Comparison of ENCODE assay signal across 8 cellular contexts in the genomic region with DNA sequence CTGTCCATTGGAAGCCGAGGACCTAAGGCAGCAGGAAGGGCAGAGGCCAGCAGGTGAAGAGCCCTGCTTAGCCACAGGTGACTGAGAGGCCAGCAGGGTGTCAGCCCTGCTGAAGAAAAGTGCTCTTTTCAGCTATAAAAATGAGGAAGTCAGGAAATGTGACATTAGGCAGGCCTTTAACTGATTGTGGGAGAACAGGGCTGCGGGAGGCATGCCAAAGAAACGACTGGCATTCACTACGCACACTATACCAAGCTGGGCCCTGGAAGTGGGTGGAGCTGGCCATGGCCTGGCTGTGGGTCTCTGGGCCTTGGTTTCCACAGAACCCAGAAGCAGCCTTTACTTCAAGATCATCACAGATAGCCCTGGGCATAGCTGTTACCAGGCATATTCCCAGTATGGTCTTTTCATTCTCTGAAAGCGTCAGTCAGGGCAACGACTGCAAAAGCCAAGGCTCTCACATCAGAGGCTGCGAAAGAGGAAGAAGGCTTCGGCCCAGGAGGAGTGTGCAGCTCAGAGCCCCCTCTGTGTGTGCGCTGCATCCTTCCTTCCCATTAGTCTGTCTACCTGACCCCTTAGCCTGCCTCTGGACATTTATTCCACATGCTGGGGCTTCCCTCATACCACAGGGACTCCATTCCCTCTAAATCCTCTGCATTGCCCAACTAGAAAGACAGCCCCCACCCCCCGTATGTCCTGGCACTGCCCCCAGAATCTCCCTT. TPM values are rescaled to one million over a fixed set of nuclear protein-coding genes. Genes with fewer than 3 reads are reported as not detected.
DNase-seq lines count a peak whose midpoint lies in the region; ATAC-seq and TF ChIP-seq lines count a peak whose summit lies in the region.

No MANE protein-coding gene starts in this region.

- TF ChIP-seq CTCF in type B pancreatic cell (conservative IDR thresholded peaks at IDR 0.05), result no peak

- no peaks in the 10 kb centered on the region for H3K9me3 Mint-ChIP-seq in activated T-cell treated with anti-CD3 and anti-CD28 coated beads, Interleukin-2, amount 50 U/mL, for 4 hours
- no peaks in the 10 kb centered on the region for H3K9me3 Mint-ChIP-seq in activated T-helper 17 cell treated with anti-CD3 and anti-CD28 coated beads, Interleukin-2, amount 50 U/mL, for 72 hours
- peaks cover 4% of the 10 kb centered on the region for H3K9me3 Mint-ChIP-seq in type B pancreatic cell

- peaks cover 92% of the 10 kb centered on the region for H3K4me1 Mint-ChIP-seq in activated T-cell treated with anti-CD3 and anti-CD28 coated beads, Interleukin-2, amount 50 U/mL, for 4 hours (ENCODE audit: low read depth)
- peaks cover 57% of the 10 kb centered on the region for H3K4me1 Mint-ChIP-seq in activated T-helper 17 cell treated with anti-CD3 and anti-CD28 coated beads, Interleukin-2, amount 50 U/mL, for 72 hours
- H3K4me1 Mint-ChIP-seq in type B pancreatic cell (ENCODE audit: unreplicated experiment), result peaks cover 54% of the 10 kb centered on the region

- H3K27ac Mint-ChIP-seq in activated T-helper 17 cell treated with anti-CD3 and anti-CD28 coated beads, Interleukin-2, amount 50 U/mL, for 72 hours, result peak overlapping the region; percentile 88
- H3K27ac Mint-ChIP-seq in type B pancreatic cell, result peak overlapping the region; percentile 98

- no peak for ATAC-seq in activated T-cell treated with anti-CD3 and anti-CD28 coated beads, Interleukin-2, amount 50 U/mL, for 4 hours
- ATAC-seq in activated T-helper 17 cell treated with anti-CD3 and anti-CD28 coated beads, Interleukin-2, amount 50 U/mL, for 72 hours (replicated peaks), result no peak
- ATAC-seq in GM21723 (IDR thresholded peaks at IDR 0.05; ENCODE audit: unreplicated experiment), result no peak

- H3K27me3 Mint-ChIP-seq in activated T-cell treated with anti-CD3 and anti-CD28 coated beads, Interleukin-2, amount 50 U/mL, for 4 hours (ENCODE audit: low read depth), result no peaks in the 10 kb centered on the region
- no peaks in the 10 kb centered on the region for H3K27me3 Mint-ChIP-seq in activated T-helper 17 cell treated with anti-CD3 and anti-CD28 coated beads, Interleukin-2, amount 50 U/mL, for 72 hours
- peaks cover 5% of the 10 kb centered on the region for H3K27me3 Mint-ChIP-seq in type B pancreatic cell

- H3K27ac ChIP-seq in layer of hippocampus (ENCODE audit: low read depth, low read length), result peak overlapping the region; percentile 64

- no peaks in the 10 kb centered on the region for H3K27me3 ChIP-seq in layer of hippocampus (ENCODE audit: control insufficient read depth, insufficient read depth, low read length)

- no peak for DNase-seq in activated T-cell treated with anti-CD3 and anti-CD28 coated beads, Interleukin-2, amount 50 U/mL, for 4 hours
- DNase-seq in activated T-cell treated with anti-CD3 and anti-CD28 coated beads, Interleukin-2, amount 50 U/mL, for 1 hour, result no peak
- no peak for DNase-seq in type B pancreatic cell (ENCODE audit: extremely low spot score, unreplicated experiment)
- no peak for DNase-seq in stimulated activated CD4-positive, alpha-beta T cell treated with anti-CD3 and anti-CD28 coated beads, Interleukin-15, amount 100 ng/mL, for 24 hours
- DNase-seq in activated CD4-positive, alpha-beta T cell treated with anti-CD3 and anti-CD28 coated beads for 1 hour, result no peak

- peaks cover 33% of the 10 kb centered on the region for H3K36me3 Mint-ChIP-seq in activated T-cell treated with anti-CD3 and anti-CD28 coated beads, Interleukin-2, amount 50 U/mL, for 4 hours (ENCODE audit: insufficient read depth)
- H3K36me3 Mint-ChIP-seq in activated T-helper 17 cell treated with anti-CD3 and anti-CD28 coated beads, Interleukin-2, amount 50 U/mL, for 72 hours (ENCODE audit: low read depth), result peaks cover 100% of the 10 kb centered on the region
- peaks cover 47% of the 10 kb centered on the region for H3K36me3 Mint-ChIP-seq in type B pancreatic cell

- H3K4me3 Mint-ChIP-seq in activated T-cell treated with anti-CD3 and anti-CD28 coated beads, Interleukin-2, amount 50 U/mL, for 4 hours, result peak overlapping the region; percentile 67
- H3K4me3 Mint-ChIP-seq in activated T-helper 17 cell treated with anti-CD3 and anti-CD28 coated beads, Interleukin-2, amount 50 U/mL, for 72 hours, result peak overlapping the region; percentile 69
- H3K4me3 Mint-ChIP-seq in type B pancreatic cell, result peak overlapping the region; percentile 36

RNA-seq across cellular contexts. Expression of gene SLC2A1, which starts 14.3 kb away (rescaled TPM):
- 100 to 1,000 TPM; 135 to 141 (median 140) TPM for total RNA-seq in activated T-cell treated with anti-CD3 and anti-CD28 coated beads, Interleukin-2, amount 50 U/mL, for 4 hours
- total RNA-seq in activated T-helper 17 cell treated with anti-CD3 and anti-CD28 coated beads, Interleukin-2, amount 50 U/mL, for 72 hours, result 100 to 1,000 TPM; 217 to 280 TPM
- total RNA-seq in type B pancreatic cell (ENCODE audit: low replicate concordance), result 192 and 706 TPM in 2 replicates
